In genomic region chr5:40365357-40366330, GRCh38 we compare ENCODE assay signal across 14 cellular contexts.
DNase-seq lines count a peak whose midpoint lies in the region; ATAC-seq and TF ChIP-seq lines count a peak whose summit lies in the region.
"Had no signal": no experiment of that assay in that cellular context is flagged by ENCODE, and none has a peak within 500 bp of the region (broad histone marks: within the 10 kb centered on the region; RNA-seq: fewer than 3 reads in every experiment).

No MANE protein-coding gene starts in this region.

- H3K27me3 Mint-ChIP-seq in dendritic cell treated with granulocyte-macrophage colony-stimulating factor and Interleukin-4, amounts not matched to agents 40 ng/mL and 50 ng/mL, for 4 days: no peaks in the 10 kb centered on the region
- H3K27me3 Mint-ChIP-seq: activated T-cell treated with anti-CD3 and anti-CD28 coated beads, Interleukin-2, amount 50 U/mL, for 24 hours had no signal

- H3K9me3 ChIP-seq in body of pancreas: no peaks in the 10 kb centered on the region
- H3K9me3 ChIP-seq: ascending aorta had no signal

- WGBS in body of pancreas, 2 donors: 72 to 76% methylated on average over 2 of the region's 2 CpGs

- no peak overlapping the region for H3K4me3 ChIP-seq in body of pancreas
- H3K4me3 ChIP-seq: ascending aorta, BLaER1, left ventricle myocardium inferior had no signal

- TF ChIP-seq POLR2A in body of pancreas (IDR thresholded peaks at IDR 0.05): no peak

- no peaks in the 10 kb centered on the region for H3K4me1 ChIP-seq in body of pancreas
- H3K4me1 ChIP-seq: ascending aorta, BLaER1, left ventricle myocardium inferior had no signal

- no peak overlapping the region for H3K27ac ChIP-seq in body of pancreas
- H3K27ac ChIP-seq: ascending aorta, BLaER1, left ventricle myocardium inferior had no signal

- peak overlapping the region; percentile 69 for H3K27ac Mint-ChIP-seq in dendritic cell treated with granulocyte-macrophage colony-stimulating factor and Interleukin-4, amounts not matched to agents 40 ng/mL and 50 ng/mL, for 4 days
- H3K27ac Mint-ChIP-seq: activated T-cell treated with anti-CD3 and anti-CD28 coated beads, Interleukin-2, amount 50 U/mL, for 24 hours had no signal

- H3K9me3 Mint-ChIP-seq in dendritic cell treated with granulocyte-macrophage colony-stimulating factor and Interleukin-4, amounts not matched to agents 40 ng/mL and 50 ng/mL, for 4 days: peaks cover 13% of the 10 kb centered on the region

- TF ChIP-seq CTCF in body of pancreas (IDR thresholded peaks at IDR 0.05): no peak

- peaks cover 31% of the 10 kb centered on the region for H3K4me1 Mint-ChIP-seq in dendritic cell treated with granulocyte-macrophage colony-stimulating factor and Interleukin-4, amounts not matched to agents 40 ng/mL and 50 ng/mL, for 4 days (ENCODE audit: low read depth)

- no peak overlapping the region for H3K4me3 Mint-ChIP-seq in dendritic cell treated with granulocyte-macrophage colony-stimulating factor and Interleukin-4, amounts not matched to agents 40 ng/mL and 50 ng/mL, for 4 days
- H3K4me3 Mint-ChIP-seq: activated T-cell treated with anti-CD3 and anti-CD28 coated beads, Interleukin-2, amount 50 U/mL, for 24 hours had no signal

- DNase-seq in stimulated activated CD4-positive, alpha-beta T cell treated with anti-CD3 and anti-CD28 coated beads, Interleukin-4, amount 100 ng/mL, for 24 hours: no peak
- no peak for DNase-seq in body of pancreas
- DNase-seq in occipital lobe (lab: John Stamatoyannopoulos, UW): no peak
- no peak for DNase-seq in EL
- DNase-seq: activated T-cell treated with anti-CD3 and anti-CD28 coated beads, Interleukin-2, amount 50 U/mL, for 24 hours; left ventricle myocardium inferior; NCI-H2171 treated with DMSO at 0.1 percent for 48 hours; stimulated activated CD8-positive, alpha-beta memory T cell treated with anti-CD3 and anti-CD28 coated beads, Interleukin-4, amount 100 ng/mL, for 48 hours had no signal

- peak; percentile 88 for ATAC-seq in GM18858 (IDR thresholded peaks at IDR 0.05; ENCODE audit: unreplicated experiment)
- peak; percentile 91 for ATAC-seq in HG02588 (IDR thresholded peaks at IDR 0.05; ENCODE audit: unreplicated experiment)
- peak; percentile 71 for ATAC-seq in HG03520 (IDR thresholded peaks at IDR 0.05; ENCODE audit: unreplicated experiment)
- ATAC-seq in body of pancreas: no peak

- no peaks in the 10 kb centered on the region for H3K27me3 ChIP-seq in body of pancreas
- H3K27me3 ChIP-seq: ascending aorta, BLaER1 had no signal

- no peaks in the 10 kb centered on the region for H3K36me3 ChIP-seq in body of pancreas (replicated peaks in 1 of 2; ENCODE audit: insufficient read depth in 1 of 2, low read depth in 2 of 2)
- H3K36me3 ChIP-seq: ascending aorta, BLaER1, left ventricle myocardium inferior had no signal

- peaks cover 2% of the 10 kb centered on the region for H3K36me3 Mint-ChIP-seq in dendritic cell treated with granulocyte-macrophage colony-stimulating factor and Interleukin-4, amounts not matched to agents 40 ng/mL and 50 ng/mL, for 4 days (ENCODE audit: low read depth)

- intact Hi-C loops in dendritic cell treated with granulocyte-macrophage colony-stimulating factor and Interleukin-4, amounts not matched to agents 40 ng/mL and 50 ng/mL, for 4 days (cut with micrococcal nuclease): no loop called here
- intact Hi-C loops in body of pancreas (cut with DNase I): no loop called here
